Comparison of ENCODE assay signal across 23 cellular contexts in the genomic region with DNA sequence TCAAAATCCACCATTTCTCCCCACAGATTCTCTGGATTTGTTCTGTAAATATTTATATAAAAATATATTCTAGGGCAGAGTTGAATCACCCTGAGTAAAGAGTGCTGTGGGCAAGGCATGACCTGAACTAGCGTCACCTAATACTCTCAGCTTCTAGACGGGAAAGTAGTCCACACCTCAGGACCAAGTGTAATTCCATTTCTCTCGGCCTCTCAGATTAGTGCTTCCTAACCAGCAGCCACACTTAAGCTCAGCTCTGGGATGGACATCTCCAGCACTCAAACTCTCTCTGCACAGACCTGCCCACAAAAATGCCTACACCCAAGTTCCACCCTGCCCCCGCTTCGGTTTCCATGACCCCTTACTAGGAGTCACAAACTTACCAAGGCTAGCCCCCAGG. TPM values are rescaled to one million over a fixed set of nuclear protein-coding genes. Genes with fewer than 3 reads are reported as not detected.
DNase-seq lines count a peak whose midpoint lies in the region; ATAC-seq, FAIRE-seq and TF ChIP-seq lines count a peak whose summit lies in the region.
"Had no signal": no experiment of that assay in that cellular context is flagged by ENCODE, and none has a peak within 500 bp of the region (broad histone marks: within the 10 kb centered on the region; RNA-seq: fewer than 3 reads in every experiment).

No MANE protein-coding gene starts in this region.

- H2AFZ ChIP-seq in K562 (ENCODE audit: low read depth, low read length): no peak overlapping the region

- H3K9me1 ChIP-seq in K562 (ENCODE audit: control insufficient read depth, insufficient read depth, low read length): no peaks in the 10 kb centered on the region

- H3K9ac ChIP-seq in K562 (ENCODE audit: insufficient read depth in 1 of 2, low read depth in 2 of 2, low read length in 2 of 2): peak overlapping the region in 1 of 2 experiments; percentile 6; a peak in 1 of 4 replicates

- H3K4me1 ChIP-seq in K562 (replicated peaks in 1 of 2; ENCODE audit: control insufficient read depth in 2 of 2, insufficient read depth in 2 of 2, low read length in 2 of 2): peaks cover 26 to 32% of the 10 kb centered on the region in 2 experiments; a peak in 4 of 5 replicates
- H3K4me1 ChIP-seq in right lobe of liver: peaks cover 0 to 55% (median 24%) of the 10 kb centered on the region in 4 donors

- H3K4me1 Mint-ChIP-seq in CD14-positive monocyte: peaks cover 9% of the 10 kb centered on the region
- H3K4me1 Mint-ChIP-seq in stimulated activated effector memory CD8-positive, alpha-beta T cell treated with anti-CD3 and anti-CD28 coated beads, Interleukin-12 subunit alpha, Interleukin-12 subunit beta, amount 100 ng/mL, for 72 hours: peaks cover 33% of the 10 kb centered on the region

- H3K9me3 ChIP-seq in K562 (replicated peaks; ENCODE audit: control insufficient read depth, insufficient read depth, low read depth, low read length) (no peaks in the 10 kb centered on the region), right lobe of liver (no peaks in the 10 kb centered on the region)
- H3K9me3 ChIP-seq: Peyer's patch, SJCRH30 had no signal

- WGBS in K562 (ENCODE audit: insufficient coverage, low coverage, missing lambda C conversion rate): 89% methylated on average over 5 of the region's 5 CpGs
- WGBS in right lobe of liver (ENCODE audit: insufficient coverage, low coverage, low lambda C conversion rate, missing lambda C conversion rate): 43% methylated on average over 5 of the region's 5 CpGs

- FAIRE-seq in K562 (lab: Jason Lieb, UNC): no peak

- intact Hi-C loops in K562 (cut with micrococcal nuclease) (no loop called here), right lobe of liver (cut with DNase I) (no loop called here), CD14-positive monocyte (cut with micrococcal nuclease) (no loop called here)

- TF ChIP-seq POLR2A in K562 (conservative IDR thresholded peaks at IDR 0.05) (peak; percentile 69), right lobe of liver (IDR thresholded peaks at IDR 0.05) (no peak)

- H4K20me1 ChIP-seq in K562 (replicated peaks; ENCODE audit: control insufficient read depth, insufficient read depth, low read length): no peaks in the 10 kb centered on the region; the same call in 1 of the 2 replicates

- no peak overlapping the region for H3K4me2 ChIP-seq in K562 (ENCODE audit: insufficient read depth, low read length)

- H3K79me2 ChIP-seq in K562 (ENCODE audit: control insufficient read depth, insufficient read depth, low read length): peaks cover 22% of the 10 kb centered on the region

- no peak for TF ChIP-seq RAD21 in K562 (CRISPR knock-in tag; conservative IDR thresholded peaks at IDR 0.05 in 1 of 2, IDR thresholded peaks at IDR 0.05 in 1 of 2)

- H3K27ac Mint-ChIP-seq in CD14-positive monocyte: no peak overlapping the region
- no peak overlapping the region for H3K27ac Mint-ChIP-seq in stimulated activated effector memory CD8-positive, alpha-beta T cell treated with anti-CD3 and anti-CD28 coated beads, Interleukin-12 subunit alpha, Interleukin-12 subunit beta, amount 100 ng/mL, for 72 hours
- H3K27ac Mint-ChIP-seq: CD8-positive, alpha-beta memory T cell had no signal

- in situ Hi-C loops in K562 (cut with MboI): no loop called here

- peaks cover 0 to 13% (median 10%) of the 10 kb centered on the region in 7 donors for H3K9me3 Mint-ChIP-seq in CD14-positive monocyte
- no peaks in the 10 kb centered on the region for H3K9me3 Mint-ChIP-seq in stimulated activated effector memory CD8-positive, alpha-beta T cell treated with anti-CD3 and anti-CD28 coated beads, Interleukin-12 subunit alpha, Interleukin-12 subunit beta, amount 100 ng/mL, for 72 hours

- H3K4me3 Mint-ChIP-seq in CD14-positive monocyte: no peak overlapping the region
- H3K4me3 Mint-ChIP-seq in stimulated activated effector memory CD8-positive, alpha-beta T cell treated with anti-CD3 and anti-CD28 coated beads, Interleukin-12 subunit alpha, Interleukin-12 subunit beta, amount 100 ng/mL, for 72 hours: no peak overlapping the region

- ATAC-seq in K562 (no peak), right lobe of liver (peak; percentile 61 to 67 (median 62))
- no peak for ATAC-seq in stimulated activated effector memory CD8-positive, alpha-beta T cell treated with anti-CD3 and anti-CD28 coated beads, Interleukin-12 subunit alpha, Interleukin-12 subunit beta, amount 100 ng/mL, for 72 hours

- BruUV-seq in K562 (replicated peaks; lab: Mats Ljungman, UMichigan): no TSS peak

- DNase-seq in DMS53 (lab: John Stamatoyannopoulos, UW) (peak; percentile 53), DMS53 treated with DMSO at 0.1 percent for 48 hours (lab: John Stamatoyannopoulos, UW; ENCODE audit: unreplicated experiment) (no peak), HuH-7.5 (ENCODE audit: low spot score) (peak; percentile 70), K562 (ENCODE audit: extremely low read depth in 1 of 4, low spot score in 3 of 4) (no peak), right lobe of liver (peak in 1 of 3 donors; percentile 35), glomerular visceral epithelial cell (ENCODE audit: extremely low spot score) (no peak), CD14-positive monocyte (ENCODE audit: low spot score) (no peak)
- no peak for DNase-seq in stimulated activated effector memory CD8-positive, alpha-beta T cell treated with anti-CD3 and anti-CD28 coated beads, Interleukin-12 subunit alpha, Interleukin-12 subunit beta, amount 100 ng/mL, for 72 hours (ENCODE audit: low spot score in 2 of 2)
- DNase-seq: AML-193, C1 segment of cervical spinal cord, Calu3, DMS153, KG1, NCI-H1105 treated with DMSO at 0.1 percent for 48 hours, NCI-H2029 treated with DMSO at 0.1 percent for 48 hours, NCI-H2171, NCI-H345, NCI-H524, NCI-H774, SJCRH30 had no signal

- CTCF ChIA-PET in K562 (lab: Yijun Ruan, JAX; ENCODE audit: low intra/inter-chr PET ratio): no interaction called here

- POLR2A ChIA-PET in K562 (lab: Yijun Ruan, JAX): interaction anchor here (0.6 to 1.5 kb wide), 4 partner anchors 12 to 285 kb away, joined by 3 to 6 read pairs (median 4); partner anchors contain the start of gene MRPL11

- peaks cover 46 to 52% (median 51%) of the 10 kb centered on the region in 3 donors for H3K27me3 Mint-ChIP-seq in CD14-positive monocyte (ENCODE audit: low read depth in 3 of 3)

- H3K27me3 ChIP-seq in K562 (ENCODE audit: control insufficient read depth in 2 of 2, insufficient read depth in 2 of 2, low read length in 2 of 2) (no peaks in the 10 kb centered on the region), right lobe of liver (no peaks in the 10 kb centered on the region)

- TF ChIP-seq CTCF in K562 (IDR thresholded peaks at IDR 0.05 in 2 of 3, conservative IDR thresholded peaks at IDR 0.05 in 1 of 3; ENCODE audit: insufficient read depth in 2 of 3, low read depth in 1 of 3, low read length in 3 of 3) (no peak), right lobe of liver (IDR thresholded peaks at IDR 0.05) (no peak), CD14-positive monocyte (IDR thresholded peaks at IDR 0.05) (no peak)

- H3K36me3 ChIP-seq in K562 (ENCODE audit: control insufficient read depth, insufficient read depth, low read length) (peaks cover 22% of the 10 kb centered on the region; the same call in 2 of the 3 replicates), right lobe of liver (no peaks in the 10 kb centered on the region)
- H3K36me3 ChIP-seq: Peyer's patch, SJCRH30 had no signal

- H3K27ac ChIP-seq in K562 (ENCODE audit: extremely low read depth, low read depth, low read length): no peak overlapping the region
- H3K27ac ChIP-seq in right lobe of liver: peak overlapping the region; percentile 48 to 72 (median 64)
- H3K27ac ChIP-seq: 22Rv1, Peyer's patch, SJCRH30 had no signal

- TF ChIP-seq EP300 in K562 (IDR thresholded peaks at IDR 0.05; ENCODE audit: low read length): no peak

- no peak overlapping the region for H3K4me3 ChIP-seq in K562
- H3K4me3 ChIP-seq in right lobe of liver: no peak overlapping the region
- H3K4me3 ChIP-seq: Peyer's patch, SJCRH30 had no signal

- H3K36me3 Mint-ChIP-seq in CD14-positive monocyte: peaks cover 3 to 4% of the 10 kb centered on the region in 2 donors
- peaks cover 9% of the 10 kb centered on the region for H3K36me3 Mint-ChIP-seq in stimulated activated effector memory CD8-positive, alpha-beta T cell treated with anti-CD3 and anti-CD28 coated beads, Interleukin-12 subunit alpha, Interleukin-12 subunit beta, amount 100 ng/mL, for 72 hours

RNA-seq across cellular contexts. Expression of gene SPTBN2, which starts 5.3 kb away (rescaled TPM):
- total RNA-seq in K562 (2011; cell fraction: chromatin; rRNA removed; ENCODE audit: low replicate concordance): 38.7 and 79.0 TPM in 2 replicates
- 36.8 and 51.9 TPM in 2 replicates for total RNA-seq in K562 (2011; cell fraction: nucleolus; rRNA removed)
- total RNA-seq in K562 (2011; cell fraction: nucleoplasm; rRNA removed): 19.7 and 37.4 TPM in 2 replicates
- total RNA-seq in K562 (2014; rRNA removed) (56.5 and 65.5 TPM in 2 replicates), K562 (2014; rRNA removed; fragmentation: Illumina TruSeq; extraction: Trizol) (9.2 and 15.2 TPM in 2 replicates), K562 (2015; rRNA removed; fragmentation: Illumina TruSeq; extraction: Trizol) (25.5 and 25.6 TPM in 2 replicates), K562 (2021) (50.0 and 55.6 TPM in 2 replicates), right lobe of liver (10 to 100 TPM; 20.7 to 67.1 (median 50.7) TPM)
- polyA plus RNA-seq in K562 (2011; rRNA removed) (12.1 and 15.3 TPM in 2 replicates), K562 (2014; fragmentation: Illumina TruSeq; extraction: Trizol) (19.7 and 33.5 TPM in 2 replicates), K562 (2014; fragmentation: Nextera tagmentation; extraction: Ambion mirVana) (under 1 TPM; 0.38 to 0.49 TPM), K562 (2014; rRNA removed) (31.4 and 33.3 TPM in 2 replicates), CD14-positive monocyte (not detected)
- 14.8 and 18.5 TPM in 2 replicates for polyA plus RNA-seq in K562 (2011; cell fraction: cytosol; rRNA removed)
- polyA plus RNA-seq in K562 (2011; cell fraction: nucleus; rRNA removed): 45.3 and 54.6 TPM in 2 replicates
- 34.5 and 42.4 TPM in 2 replicates for polyA plus RNA-seq in K562 (2012)
- polyA minus RNA-seq in K562 (2011; rRNA and poly(A)+ RNA removed): 15.2 and 22.3 TPM in 2 replicates
- 22.2 and 30.1 TPM in 2 replicates for polyA minus RNA-seq in K562 (2011; cell fraction: cytosol; rRNA and poly(A)+ RNA removed)
- polyA minus RNA-seq in K562 (2011; cell fraction: nucleus; rRNA and poly(A)+ RNA removed): 10.4 and 25.8 TPM in 2 replicates
- polyA plus RNA-seq: CD8-positive, alpha-beta memory T cell had no signal

RNA-seq across cellular contexts. Expression of gene RBM4B, which starts 46.0 kb away (rescaled TPM):
- 71.9 and 81.9 TPM in 2 replicates for total RNA-seq in K562 (2011; cell fraction: chromatin; rRNA removed; ENCODE audit: low replicate concordance)
- 44.4 and 49.7 TPM in 2 replicates for total RNA-seq in K562 (2011; cell fraction: nucleolus; rRNA removed)
- total RNA-seq in K562 (2011; cell fraction: nucleoplasm; rRNA removed): 60.9 and 75.6 TPM in 2 replicates
- total RNA-seq in K562 (2014; rRNA removed) (14.6 and 16.1 TPM in 2 replicates), K562 (2014; rRNA removed; fragmentation: Illumina TruSeq; extraction: Trizol) (18.8 and 19.9 TPM in 2 replicates), K562 (2015; rRNA removed; fragmentation: Illumina TruSeq; extraction: Trizol) (23.3 and 23.8 TPM in 2 replicates), K562 (2021) (16.9 and 17.8 TPM in 2 replicates), right lobe of liver (1 to 10 TPM; 3.6 to 9.4 (median 6.9) TPM)
- polyA plus RNA-seq in K562 (2011; rRNA removed) (39.5 and 39.9 TPM in 2 replicates), K562 (2014; fragmentation: Illumina TruSeq; extraction: Trizol) (22.4 and 23.7 TPM in 2 replicates), K562 (2014; fragmentation: Nextera tagmentation; extraction: Ambion mirVana) (10 to 100 TPM; 29.7 to 32.3 TPM), K562 (2014; rRNA removed) (31.7 and 33.0 TPM in 2 replicates), CD14-positive monocyte (10 to 100 TPM in 1 of 2 donors, 1 to 10 TPM in 1; 7.8 to 11.2 TPM)
- polyA plus RNA-seq in K562 (2011; cell fraction: cytosol; rRNA removed): 21.2 and 30.5 TPM in 2 replicates
- 108 and 136 TPM in 2 replicates for polyA plus RNA-seq in K562 (2011; cell fraction: nucleus; rRNA removed)
- 19.0 and 22.8 TPM in 2 replicates for polyA plus RNA-seq in K562 (2012)
- polyA minus RNA-seq in K562 (2011; rRNA and poly(A)+ RNA removed): 25.3 and 29.5 TPM in 2 replicates
- polyA minus RNA-seq in K562 (2011; cell fraction: cytosol; rRNA and poly(A)+ RNA removed): 7.0 and 8.5 TPM in 2 replicates
- polyA minus RNA-seq in K562 (2011; cell fraction: nucleus; rRNA and poly(A)+ RNA removed): 18.6 and 29.1 TPM in 2 replicates

Comparison
In these comparisons a context has a peak if more than half of its experiments do, and no peak if none do; other contexts are left out.
1. DNase-seq: peak in DMS53 (single experiment) and HuH-7.5 (single experiment); none in DMS53 treated with DMSO at 0.1 percent for 48 hours (single experiment), K562 (0 of 4), glomerular visceral epithelial cell (single experiment), CD14-positive monocyte (single experiment) and stimulated activated effector memory CD8-positive, alpha-beta T cell treated with anti-CD3 and anti-CD28 coated beads, Interleukin-12 subunit alpha, Interleukin-12 subunit beta, amount 100 ng/mL, for 72 hours (0 of 2).
2. ATAC-seq: peak in right lobe of liver (4 of 4); none in K562 (single experiment) and stimulated activated effector memory CD8-positive, alpha-beta T cell treated with anti-CD3 and anti-CD28 coated beads, Interleukin-12 subunit alpha, Interleukin-12 subunit beta, amount 100 ng/mL, for 72 hours (single experiment).